ENCODE assay signal across 8 cellular contexts in genomic region chr11:61814242-61814957, GRCh38. TPM values are rescaled to one million over a fixed set of nuclear protein-coding genes. Genes with fewer than 3 reads are reported as not detected.
DNase-seq lines count a peak whose midpoint lies in the region; ATAC-seq and TF ChIP-seq lines count a peak whose summit lies in the region.

No MANE protein-coding gene starts in this region.

- no peaks in the 10 kb centered on the region for H3K27me3 ChIP-seq in BLaER1

- peaks cover 28% of the 10 kb centered on the region for H3K4me1 ChIP-seq in BLaER1

- H3K9me3 ChIP-seq in BLaER1 = no peaks in the 10 kb centered on the region; the same call in 1 of the 2 replicates

- TF ChIP-seq CTCF in VCaP (conservative IDR thresholded peaks at IDR 0.05) = no peak
- no peak for TF ChIP-seq CTCF in fibroblast of pulmonary artery (IDR thresholded peaks at IDR 0.05; ENCODE audit: low read length, missing control alignments)
- TF ChIP-seq CTCF in osteocyte (IDR thresholded peaks at IDR 0.05) = no peak

- H3K4me2 ChIP-seq in BLaER1 = peak overlapping the region; percentile 94

- peaks cover 21% of the 10 kb centered on the region for H3K4me1 Mint-ChIP-seq in osteocyte (ENCODE audit: unreplicated experiment)

- peak overlapping the region; percentile 84 for H3K4me3 ChIP-seq in BLaER1
- peak overlapping the region; percentile 83 for H3K4me3 ChIP-seq in fibroblast of pulmonary artery (replicated peaks; ENCODE audit: low read depth, low read length)

- peaks cover 51% of the 10 kb centered on the region for H3K36me3 ChIP-seq in BLaER1

- H3K9ac ChIP-seq in BLaER1 = peak overlapping the region; percentile 95

- peaks cover 4% of the 10 kb centered on the region for H3K36me3 Mint-ChIP-seq in osteocyte (ENCODE audit: unreplicated experiment)

- H3K27ac Mint-ChIP-seq in osteocyte (ENCODE audit: unreplicated experiment) = peak overlapping the region; percentile 99

- ATAC-seq in GM18907 (IDR thresholded peaks at IDR 0.05; ENCODE audit: unreplicated experiment) = no peak
- ATAC-seq in GM19035 (IDR thresholded peaks at IDR 0.05; ENCODE audit: unreplicated experiment) = no peak

- peaks cover 21% of the 10 kb centered on the region; the same call in 1 of the 2 replicates for H4K20me1 ChIP-seq in BLaER1

- no peaks in the 10 kb centered on the region for H3K27me3 Mint-ChIP-seq in osteocyte (ENCODE audit: unreplicated experiment)

- DNase-seq in HK-2 (ENCODE audit: unreplicated experiment) (peak; percentile 29), fibroblast of pulmonary artery (ENCODE audit: low read depth) (peak; percentile 49), osteocyte (ENCODE audit: extremely low spot score, unreplicated experiment) (no peak), iPS-NIHi11 (ENCODE audit: low spot score) (no peak)

- peak overlapping the region; percentile 97 for H3K27ac ChIP-seq in BLaER1
- peak overlapping the region; percentile 94 for H3K27ac ChIP-seq in VCaP

- H3K4me3 Mint-ChIP-seq in osteocyte (ENCODE audit: unreplicated experiment) = peak overlapping the region; percentile 96

- no peaks in the 10 kb centered on the region for H3K9me3 Mint-ChIP-seq in osteocyte (ENCODE audit: unreplicated experiment)

RNA-seq across cellular contexts. Expression of gene FADS1, which starts 2.4 kb away (rescaled TPM):
- 73.1 and 76.0 TPM in 2 replicates for total RNA-seq in osteocyte

RNA-seq across cellular contexts. Expression of gene FADS2, which starts 13.7 kb away (rescaled TPM):
- total RNA-seq in osteocyte = 193 and 207 TPM in 2 replicates

RNA-seq across cellular contexts. Expression of gene FEN1, which starts 21.7 kb away (rescaled TPM):
- 19.5 and 19.8 TPM in 2 replicates for total RNA-seq in osteocyte

RNA-seq across cellular contexts. Expression of gene TMEM258, which starts 22.0 kb away (rescaled TPM):
- total RNA-seq in osteocyte = 137 and 149 TPM in 2 replicates

Comparison
In these comparisons a context has a peak if more than half of its experiments do, and no peak if none do; other contexts are left out.
1. DNase-seq: peak in HK-2 (single experiment) and fibroblast of pulmonary artery (single experiment); none in osteocyte (single experiment) and iPS-NIHi11 (single experiment).